In genomic region chr9:88237454-88238280, GRCh38 we compare ENCODE assay signal across 15 cellular contexts.
A peak's percentile ranks its signal among the peaks of the same experiment; 100 is the strongest.
DNase-seq lines count a peak whose midpoint lies in the region; ATAC-seq and TF ChIP-seq lines count a peak whose summit lies in the region.
"Had no signal": no experiment of that assay in that cellular context is flagged by ENCODE, and none has a peak within 500 bp of the region (broad histone marks: within the 10 kb centered on the region; RNA-seq: fewer than 3 reads in every experiment).

No MANE protein-coding gene starts in this region.

- WGBS in heart right ventricle, 2 donors: 66 to 72% methylated on average over 14 of the region's 14 CpGs
- WGBS in gastroesophageal sphincter (ENCODE audit: low coverage in 1 of 2), 2 donors: 46 to 64% methylated on average over 8 to 9 of the region's 14 CpGs

- peaks cover 54% of the 10 kb centered on the region for H3K4me1 Mint-ChIP-seq in nephron

- H3K36me3 ChIP-seq in heart right ventricle (no peaks in the 10 kb centered on the region), vagina (no peaks in the 10 kb centered on the region), gastroesophageal sphincter (no peaks in the 10 kb centered on the region)
- H3K36me3 ChIP-seq: brain microvascular endothelial cell, lower lobe of right lung had no signal

- DNase-seq in Right ventricle myocardium inferior (ENCODE audit: missing footprints): no peak
- DNase-seq in heart right ventricle: no peak
- peak; percentile 11 for DNase-seq in astrocyte of the hippocampus (ENCODE audit: low read depth, low spot score)
- DNase-seq in vagina (ENCODE audit: extremely low spot score in 2 of 2): no peak
- no peak for DNase-seq in AG08396 (ENCODE audit: low spot score)
- DNase-seq in HuH-7.5 (ENCODE audit: low spot score): no peak
- DNase-seq: activated gamma-delta T cell, brain microvascular endothelial cell, Calu3, lower lobe of right lung, NCI-H1417 had no signal

- TF ChIP-seq CTCF in heart right ventricle (IDR thresholded peaks at IDR 0.05): no peak
- no peak for TF ChIP-seq CTCF in nephron (IDR thresholded peaks at IDR 0.05; ENCODE audit: unreplicated experiment in 3 of 3)
- no peak for TF ChIP-seq CTCF in vagina (IDR thresholded peaks at IDR 0.05)
- no peak for TF ChIP-seq CTCF in gastroesophageal sphincter (IDR thresholded peaks at IDR 0.05)

- peak overlapping the region in 1 of 3 experiments; percentile 32 for H3K4me3 Mint-ChIP-seq in nephron

- H3K9me3 Mint-ChIP-seq in nephron: peaks cover 2% of the 10 kb centered on the region

- no peak for TF ChIP-seq POLR2A in vagina (IDR thresholded peaks at IDR 0.05)
- TF ChIP-seq POLR2A in gastroesophageal sphincter (IDR thresholded peaks at IDR 0.05): no peak

- H3K4me3 ChIP-seq in heart right ventricle (no peak overlapping the region), vagina (no peak overlapping the region), gastroesophageal sphincter (no peak overlapping the region)
- H3K4me3 ChIP-seq: lower lobe of right lung had no signal

- H3K27ac ChIP-seq in heart right ventricle (no peak overlapping the region), vagina (peak overlapping the region; percentile 63), gastroesophageal sphincter (peak overlapping the region in 1 of 4 donors; percentile 24)
- H3K27ac ChIP-seq: brain microvascular endothelial cell, lower lobe of right lung had no signal

- H3K9me3 ChIP-seq in heart right ventricle (no peaks in the 10 kb centered on the region), vagina (no peaks in the 10 kb centered on the region), gastroesophageal sphincter (no peaks in the 10 kb centered on the region)
- H3K9me3 ChIP-seq: lower lobe of right lung had no signal

- peak overlapping the region; percentile 83 to 93 (median 84) for H3K27ac Mint-ChIP-seq in nephron

- intact Hi-C loops in Right ventricle myocardium inferior (cut with DNase I): no loop called here
- intact Hi-C loops in heart right ventricle (cut with DNase I): no loop called here
- intact Hi-C loops in vagina (cut with DNase I): no loop called here

- no peak for TF ChIP-seq EP300 in gastroesophageal sphincter (IDR thresholded peaks at IDR 0.05)

- H3K27me3 Mint-ChIP-seq in nephron (ENCODE audit: low read depth): no peaks in the 10 kb centered on the region

- ATAC-seq in Right ventricle myocardium inferior: peak; percentile 12
- no peak for ATAC-seq in heart right ventricle
- no peak for ATAC-seq in gastroesophageal sphincter
- ATAC-seq: HCT116; naive thymus-derived CD4-positive, alpha-beta T cell had no signal

- H3K27me3 ChIP-seq in heart right ventricle (no peaks in the 10 kb centered on the region), vagina (no peaks in the 10 kb centered on the region), gastroesophageal sphincter (no peaks in the 10 kb centered on the region)
- H3K27me3 ChIP-seq: brain microvascular endothelial cell had no signal

- H3K36me3 Mint-ChIP-seq in nephron (ENCODE audit: low read depth): no peaks in the 10 kb centered on the region

- H3K4me1 ChIP-seq in heart right ventricle (peaks cover 0 to 12% (median 8%) of the 10 kb centered on the region in 9 donors), vagina (peaks cover 9% of the 10 kb centered on the region), gastroesophageal sphincter (peaks cover 0 to 20% (median 6%) of the 10 kb centered on the region in 3 donors)
- H3K4me1 ChIP-seq: lower lobe of right lung had no signal
